8 cellular contexts compared by ENCODE assay signal in the genomic region with DNA sequence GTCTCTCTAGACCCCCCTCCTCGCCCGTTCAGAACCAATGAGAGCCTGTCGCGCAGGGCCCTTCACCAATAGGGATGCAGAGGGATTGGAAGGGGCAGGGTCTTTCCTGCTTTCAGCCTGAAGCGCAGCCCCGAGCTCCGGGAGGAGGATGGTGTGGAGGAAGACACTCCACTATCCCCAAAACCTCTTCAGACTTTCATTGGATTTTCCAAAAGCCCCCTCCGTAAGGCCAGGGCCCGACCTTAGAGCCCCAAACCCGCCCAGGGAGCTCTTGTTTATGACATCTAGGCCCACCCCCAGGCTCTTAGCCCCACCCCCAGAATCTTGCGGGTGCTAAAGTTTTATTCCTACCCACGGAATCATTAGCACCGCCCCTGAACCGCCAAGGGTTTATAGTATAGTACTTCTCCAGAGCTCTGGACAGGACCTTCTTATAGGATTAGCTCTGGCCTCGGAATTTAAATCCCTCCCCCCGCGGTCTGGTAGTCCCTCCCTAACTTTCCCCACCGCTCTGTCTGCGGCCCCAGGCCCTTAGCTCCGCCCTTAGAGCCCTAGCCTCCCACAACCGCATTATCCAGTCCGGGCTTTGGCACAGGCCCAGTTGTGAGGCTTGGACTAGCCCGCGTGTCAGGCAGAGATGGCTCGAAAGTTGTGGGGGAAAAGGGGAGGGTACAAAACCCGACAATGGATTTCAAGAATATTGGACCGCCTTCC. TPM values are rescaled to one million over a fixed set of nuclear protein-coding genes. Genes with fewer than 3 reads are reported as not detected.
DNase-seq lines count a peak whose midpoint lies in the region; ATAC-seq and TF ChIP-seq lines count a peak whose summit lies in the region.

No MANE protein-coding gene starts in this region.

- peaks cover 24% of the 10 kb centered on the region for H3K4me1 Mint-ChIP-seq in activated T-helper 17 cell treated with anti-CD3 and anti-CD28 coated beads, Interleukin-2, amount 50 U/mL, for 72 hours
- peaks cover 33 to 51% of the 10 kb centered on the region in 2 donors for H3K4me1 Mint-ChIP-seq in natural killer cell
- peaks cover 38% of the 10 kb centered on the region for H3K4me1 Mint-ChIP-seq in stimulated activated naive CD8-positive, alpha-beta T cell treated with anti-CD3 and anti-CD28 coated beads, Interleukin-15, Interleukin-2, amounts not matched to agents 100 ng/mL and 50 ng/mL, for 24 hours (ENCODE audit: low read depth)

- no peak overlapping the region for H3K27ac ChIP-seq in HUES48 (ENCODE audit: low read depth, low read length)
- peak overlapping the region in 2 of 4 donors; percentile 15 to 37 for H3K27ac ChIP-seq in Peyer's patch

- no peaks in the 10 kb centered on the region for H3K27me3 Mint-ChIP-seq in activated T-helper 17 cell treated with anti-CD3 and anti-CD28 coated beads, Interleukin-2, amount 50 U/mL, for 72 hours
- no peaks in the 10 kb centered on the region for H3K27me3 Mint-ChIP-seq in natural killer cell (ENCODE audit: low read depth in 2 of 2)
- peaks cover 6% of the 10 kb centered on the region for H3K27me3 Mint-ChIP-seq in stimulated activated naive CD8-positive, alpha-beta T cell treated with anti-CD3 and anti-CD28 coated beads, Interleukin-15, Interleukin-2, amounts not matched to agents 100 ng/mL and 50 ng/mL, for 24 hours

- peak; percentile 97 for DNase-seq in GM13977 (ENCODE audit: low spot score)
- DNase-seq in Peyer's patch, result peak; percentile 73 to 92 (median 83)
- peak; percentile 95 for DNase-seq in fibroblast of pulmonary artery (ENCODE audit: low read depth)
- peak; percentile 74 for DNase-seq in natural killer cell

- H3K9me3 ChIP-seq in HUES48 (ENCODE audit: control insufficient read depth, insufficient read depth, low read length) (no peaks in the 10 kb centered on the region), Peyer's patch (no peaks in the 10 kb centered on the region)

- H3K27me3 ChIP-seq in HUES48 (ENCODE audit: control insufficient read depth, insufficient read depth, low read length) (no peaks in the 10 kb centered on the region), Peyer's patch (peaks cover 0 to 8% of the 10 kb centered on the region in 2 donors)

- H3K4me3 ChIP-seq in HUES48 (ENCODE audit: low read depth, low read length) (peak overlapping the region; percentile 60), Peyer's patch (peak overlapping the region; percentile 31 to 44 (median 39)), fibroblast of pulmonary artery (replicated peaks; ENCODE audit: low read depth, low read length) (peak overlapping the region; percentile 64)

- in situ Hi-C loops in GM13977 (cut with MboI; ENCODE audit: low pct_unique_long_range_greater_than_20kb, low sequenced_read_pairs, unreplicated experiment), result no loop called here

- no peak for TF ChIP-seq CTCF in GM13977 (IDR thresholded peaks at IDR 0.05; ENCODE audit: extremely low read depth, insufficient read depth, missing control alignments)
- TF ChIP-seq CTCF in Peyer's patch (IDR thresholded peaks at IDR 0.05), result no peak
- no peak for TF ChIP-seq CTCF in fibroblast of pulmonary artery (IDR thresholded peaks at IDR 0.05; ENCODE audit: low read length, missing control alignments)
- no peak for TF ChIP-seq CTCF in natural killer cell (IDR thresholded peaks at IDR 0.05)

- peak overlapping the region; percentile 85 for H3K27ac Mint-ChIP-seq in activated T-helper 17 cell treated with anti-CD3 and anti-CD28 coated beads, Interleukin-2, amount 50 U/mL, for 72 hours
- H3K27ac Mint-ChIP-seq in natural killer cell, result peak overlapping the region; percentile 80 to 96
- H3K27ac Mint-ChIP-seq in stimulated activated naive CD8-positive, alpha-beta T cell treated with anti-CD3 and anti-CD28 coated beads, Interleukin-15, Interleukin-2, amounts not matched to agents 100 ng/mL and 50 ng/mL, for 24 hours, result peak overlapping the region; percentile 43

- peaks cover 17% of the 10 kb centered on the region for H3K4me1 ChIP-seq in HUES48 (ENCODE audit: control insufficient read depth, insufficient read depth, low read length)
- H3K4me1 ChIP-seq in Peyer's patch, result peaks cover 0 to 41% (median 15%) of the 10 kb centered on the region in 4 donors

- H3K36me3 ChIP-seq in HUES48 (ENCODE audit: control insufficient read depth, insufficient read depth, low read length) (no peaks in the 10 kb centered on the region), Peyer's patch (no peaks in the 10 kb centered on the region)

- ATAC-seq in activated T-helper 17 cell treated with anti-CD3 and anti-CD28 coated beads, Interleukin-2, amount 50 U/mL, for 72 hours (replicated peaks), result peak; percentile 52
- peak; percentile 45 to 58 (median 55) for ATAC-seq in natural killer cell
- ATAC-seq in HG03196 (IDR thresholded peaks at IDR 0.05; ENCODE audit: unreplicated experiment), result no peak

- H3K9ac ChIP-seq in HUES48 (ENCODE audit: low read depth, low read length), result no peak overlapping the region

- TF ChIP-seq POLR2A in Peyer's patch (IDR thresholded peaks at IDR 0.05), result no peak

- H3K9me3 Mint-ChIP-seq in activated T-helper 17 cell treated with anti-CD3 and anti-CD28 coated beads, Interleukin-2, amount 50 U/mL, for 72 hours, result peaks cover 6% of the 10 kb centered on the region
- peaks cover 0 to 4% of the 10 kb centered on the region in 2 donors for H3K9me3 Mint-ChIP-seq in natural killer cell
- H3K9me3 Mint-ChIP-seq in stimulated activated naive CD8-positive, alpha-beta T cell treated with anti-CD3 and anti-CD28 coated beads, Interleukin-15, Interleukin-2, amounts not matched to agents 100 ng/mL and 50 ng/mL, for 24 hours, result no peaks in the 10 kb centered on the region

- H3K36me3 Mint-ChIP-seq in activated T-helper 17 cell treated with anti-CD3 and anti-CD28 coated beads, Interleukin-2, amount 50 U/mL, for 72 hours (ENCODE audit: low read depth), result peaks cover 25% of the 10 kb centered on the region
- no peaks in the 10 kb centered on the region for H3K36me3 Mint-ChIP-seq in natural killer cell
- peaks cover 7% of the 10 kb centered on the region for H3K36me3 Mint-ChIP-seq in stimulated activated naive CD8-positive, alpha-beta T cell treated with anti-CD3 and anti-CD28 coated beads, Interleukin-15, Interleukin-2, amounts not matched to agents 100 ng/mL and 50 ng/mL, for 24 hours (ENCODE audit: low read depth)

- intact Hi-C loops in natural killer cell (cut with micrococcal nuclease), result loop anchor here (10.0 kb wide), 2 partner anchors 191 to 241 kb away; a partner anchor contains a TSS

- peak overlapping the region; percentile 86 for H3K4me3 Mint-ChIP-seq in activated T-helper 17 cell treated with anti-CD3 and anti-CD28 coated beads, Interleukin-2, amount 50 U/mL, for 72 hours
- peak overlapping the region; percentile 89 for H3K4me3 Mint-ChIP-seq in natural killer cell
- H3K4me3 Mint-ChIP-seq in stimulated activated naive CD8-positive, alpha-beta T cell treated with anti-CD3 and anti-CD28 coated beads, Interleukin-15, Interleukin-2, amounts not matched to agents 100 ng/mL and 50 ng/mL, for 24 hours, result peak overlapping the region; percentile 67

RNA-seq across cellular contexts. Expression of a gene that starts 6.6 kb away (rescaled TPM):
- total RNA-seq in Peyer's patch, result 10 to 100 TPM; 17.5 to 60.2 (median 46.9) TPM
- total RNA-seq in activated T-helper 17 cell treated with anti-CD3 and anti-CD28 coated beads, Interleukin-2, amount 50 U/mL, for 72 hours, result 100 to 1,000 TPM; 117 to 184 TPM
- total RNA-seq in natural killer cell, result 100 to 1,000 TPM; 112 to 136 (median 117) TPM

RNA-seq across cellular contexts. Expression of a gene that starts 22.2 kb away (rescaled TPM):
- total RNA-seq in Peyer's patch (1 to 10 TPM in 3 of 4 donors, not detected in 1; 4.6 to 6.0 (median 5.6) TPM), natural killer cell (10 to 100 TPM; 20.7 to 24.5 (median 21.5) TPM)
- 10 to 100 TPM in 1 of 2 donors, 1 to 10 TPM in 1; 7.5 to 32.3 TPM for total RNA-seq in activated T-helper 17 cell treated with anti-CD3 and anti-CD28 coated beads, Interleukin-2, amount 50 U/mL, for 72 hours

RNA-seq across cellular contexts. Expression of a gene that starts 43.8 kb away (rescaled TPM):
- total RNA-seq in Peyer's patch, result 1 to 10 TPM in 2 of 4 donors, under 1 TPM in 2; 0.18 to 3.4 (median 1.7) TPM
- under 1 TPM in 1 of 2 donors, not detected in 1; 0.13 TPM for total RNA-seq in activated T-helper 17 cell treated with anti-CD3 and anti-CD28 coated beads, Interleukin-2, amount 50 U/mL, for 72 hours
- total RNA-seq in natural killer cell, result under 1 TPM in 2 of 3 donors, not detected in 1; 0.12 to 0.13 TPM

RNA-seq across cellular contexts. Expression of a gene that starts 46.0 kb away (rescaled TPM):
- total RNA-seq in Peyer's patch, result 10 to 100 TPM; 47.3 to 86.2 (median 67.3) TPM
- 100 to 1,000 TPM; 544 to 752 TPM for total RNA-seq in activated T-helper 17 cell treated with anti-CD3 and anti-CD28 coated beads, Interleukin-2, amount 50 U/mL, for 72 hours
- total RNA-seq in natural killer cell, result 100 to 1,000 TPM; 212 to 252 (median 241) TPM

RNA-seq across cellular contexts. Expression of a gene that starts 46.7 kb away (rescaled TPM):
- total RNA-seq in Peyer's patch, result 10 to 100 TPM in 1 of 4 donors, 1 to 10 TPM in 3; 6.1 to 11.6 (median 7.4) TPM
- 10 to 100 TPM; 13.6 to 15.5 TPM for total RNA-seq in activated T-helper 17 cell treated with anti-CD3 and anti-CD28 coated beads, Interleukin-2, amount 50 U/mL, for 72 hours
- total RNA-seq in natural killer cell, result 10 to 100 TPM in 2 of 3 donors, 1 to 10 TPM in 1; 8.7 to 11.5 (median 10.0) TPM
